1 cellular context compared by ENCODE assay signal in the genomic region with DNA sequence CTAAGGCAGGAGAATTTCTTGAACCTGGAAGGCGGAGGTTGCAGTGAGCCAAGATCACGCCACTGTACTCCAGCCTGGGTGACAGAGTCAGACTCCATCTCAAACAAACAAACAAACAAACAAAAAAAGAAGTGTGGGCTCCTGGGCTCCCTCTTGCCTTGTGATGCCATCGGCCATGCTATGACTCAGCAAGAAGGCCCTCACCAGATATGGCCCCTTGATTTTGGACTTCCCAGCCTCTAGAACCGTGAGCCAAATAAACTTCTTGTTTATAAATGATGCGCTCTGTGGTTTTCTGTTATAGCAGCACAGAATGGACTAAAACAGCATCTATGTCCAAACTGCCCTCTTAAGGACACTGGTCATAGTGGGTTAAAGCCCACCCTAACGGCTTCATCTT.
TF ChIP-seq lines count a peak whose summit lies in the region.

No MANE protein-coding gene starts in this region.

TF ChIP-seq in HepG2, 621 proteins besides CTCF, POLR2A, EP300 and RAD21:
- TF ChIP-seq MATR3 (CRISPR knock-in tag; IDR thresholded peaks at IDR 0.05) (no peak), NFE2L2 (IDR thresholded peaks at IDR 0.05; ENCODE audit: low read length) (0 out of 2 replicates have a peak, but pooled peaks have one; percentile 7), ZNF564 (CRISPR knock-in tag; IDR thresholded peaks at IDR 0.05) (peak; percentile 86)
